ENCODE assay signal across 1 cellular context in the genomic region with DNA sequence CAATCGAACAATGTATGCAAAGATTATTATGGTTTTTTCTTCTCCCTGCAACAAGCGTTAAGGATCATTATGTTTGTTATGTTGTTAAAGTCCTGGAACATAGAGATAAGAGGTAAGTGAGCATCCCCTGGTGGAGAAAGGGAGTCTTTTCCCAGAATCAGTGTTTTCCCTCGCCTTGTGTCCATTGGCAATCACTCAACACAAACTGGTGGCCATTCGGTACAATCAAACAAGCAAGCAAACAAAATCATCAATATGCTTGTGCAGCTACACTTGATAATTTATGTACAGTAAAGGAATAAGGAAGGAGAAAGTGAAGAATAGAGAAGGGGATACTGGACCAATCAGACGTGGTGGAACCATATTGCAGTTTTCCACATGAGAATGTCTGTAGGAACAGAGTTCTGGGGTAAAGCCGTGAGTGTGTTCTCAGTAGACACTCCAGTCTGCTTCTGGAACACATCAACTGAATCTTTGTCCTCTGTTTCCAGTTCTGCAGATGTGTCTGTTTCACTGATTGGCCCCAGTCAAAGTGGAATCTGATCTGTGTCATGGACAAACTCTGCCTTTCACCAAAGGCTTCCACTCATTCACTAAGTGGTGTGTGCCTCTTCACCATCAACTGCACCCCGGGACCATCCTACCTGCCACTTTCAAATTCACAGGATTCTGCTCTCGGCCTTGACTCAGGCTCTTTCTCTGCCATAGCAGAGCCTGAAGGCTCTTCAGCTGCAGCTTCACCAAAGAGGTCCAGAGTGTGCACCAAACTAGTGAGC.
TF ChIP-seq lines count a peak whose summit lies in the region.

No MANE protein-coding gene starts in this region.

TF ChIP-seq in GM23338, 12 proteins besides CTCF, POLR2A, EP300 and RAD21 (continued from another document):
- no peak for TF ChIP-seq ZNF462 (CRISPR knock-in tag; IDR thresholded peaks at IDR 0.05)
TF ChIP-seq in GM23338: peak in this region for 0.
